19 cellular contexts compared by ENCODE assay signal in genomic region chr9:77304543-77304942, GRCh38.
DNase-seq lines count a peak whose midpoint lies in the region; ATAC-seq and TF ChIP-seq lines count a peak whose summit lies in the region.
"Had no signal": no experiment of that assay in that cellular context is flagged by ENCODE, and none has a peak within 500 bp of the region (broad histone marks: within the 10 kb centered on the region; RNA-seq: fewer than 3 reads in every experiment).

No MANE protein-coding gene starts in this region.

- no peak for DNase-seq in activated CD4-positive, CD25-positive, alpha-beta regulatory T cell (lab: John Stamatoyannopoulos, UW)
- DNase-seq in fibroblast of peridontal ligament (ENCODE audit: extremely low read depth) (peak; percentile 29), amniotic stem cell (lab: John Stamatoyannopoulos, UW) (no peak), Peyer's patch (no peak)
- no peak for DNase-seq in stimulated activated CD4-positive, alpha-beta T cell treated with anti-CD3 and anti-CD28 coated beads, Interleukin-2, amount 100 ng/mL, for 48 hours
- DNase-seq: activated CD4-positive, alpha-beta T cell treated with anti-CD3 and anti-CD28 coated beads, Interleukin-2, amount 10 ng/mL, durations not matched to agents 24 days and 14 days; activated effector memory CD4-positive, alpha-beta T cell treated with anti-CD3 and anti-CD28 coated beads, Interleukin-2, amount 50 U/mL, for 16 hours; DMS79 treated with DMSO at 0.1 percent for 48 hours; effector memory CD8-positive, alpha-beta T cell; H9; immature natural killer cell; MV-4-11; NK-92 treated with Interleukin-12 subunit alpha and Interleukin-12 subunit beta, amount 100 ng/mL, for 24 hours; Right ventricle myocardium superior had no signal

- H3K9me3 ChIP-seq in Peyer's patch = no peaks in the 10 kb centered on the region
- H3K9me3 ChIP-seq: upper lobe of left lung had no signal

- no peak for TF ChIP-seq POLR2A in Peyer's patch (IDR thresholded peaks at IDR 0.05)

- no peak for TF ChIP-seq CTCF in Peyer's patch (IDR thresholded peaks at IDR 0.05)

- H3K4me1 ChIP-seq in Peyer's patch = no peaks in the 10 kb centered on the region
- H3K4me1 ChIP-seq: upper lobe of left lung had no signal

- no peak overlapping the region for H3K4me3 ChIP-seq in Peyer's patch
- H3K4me3 ChIP-seq: upper lobe of left lung had no signal

- peaks cover 0 to 18% (median 0%) of the 10 kb centered on the region in 3 donors for H3K36me3 ChIP-seq in Peyer's patch
- H3K36me3 ChIP-seq: upper lobe of left lung had no signal

- H3K27me3 ChIP-seq in Peyer's patch = no peaks in the 10 kb centered on the region
- H3K27me3 ChIP-seq: upper lobe of left lung had no signal

- H3K27ac ChIP-seq in Peyer's patch = no peak overlapping the region
- H3K27ac ChIP-seq: 22Rv1, upper lobe of left lung had no signal

- peak; percentile 89 to 96 for ATAC-seq in activated CD4-positive, CD25-positive, alpha-beta regulatory T cell treated with anti-CD3 and anti-CD28 coated beads, Interleukin-2, amount 50 U/mL, for 24 hours
- ATAC-seq in GM21529 (IDR thresholded peaks at IDR 0.05; ENCODE audit: unreplicated experiment) (peak; percentile 76), HG03159 (IDR thresholded peaks at IDR 0.05; ENCODE audit: unreplicated experiment) (peak; percentile 74)
- ATAC-seq: effector memory CD8-positive, alpha-beta T cell had no signal
